ENCODE assay signal across 19 cellular contexts in the genomic region with DNA sequence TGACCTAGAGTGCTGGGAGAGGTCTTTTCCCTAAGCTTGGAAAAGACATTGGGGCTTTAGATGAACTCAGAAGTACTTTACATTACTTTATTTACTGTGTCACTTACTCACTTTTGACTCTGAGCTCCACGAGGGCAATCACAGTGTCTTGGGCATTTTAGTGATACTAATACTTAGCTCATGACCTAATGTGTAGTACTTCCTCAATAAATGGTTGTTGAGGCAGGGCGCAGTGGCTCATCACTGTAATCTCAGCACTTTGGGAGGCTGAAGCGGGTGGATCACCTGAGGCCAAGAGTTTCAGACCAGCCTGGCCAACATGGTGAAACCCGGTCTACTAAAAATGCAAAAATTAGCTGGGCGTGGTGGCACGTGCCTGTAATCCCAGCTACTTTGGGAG. TPM values are rescaled to one million over a fixed set of nuclear protein-coding genes. Genes with fewer than 3 reads are reported as not detected.
A peak's percentile ranks its signal among the peaks of the same experiment; 100 is the strongest.
DNase-seq lines count a peak whose midpoint lies in the region; ATAC-seq, FAIRE-seq and TF ChIP-seq lines count a peak whose summit lies in the region.
"Had no signal": no experiment of that assay in that cellular context is flagged by ENCODE, and none has a peak within 500 bp of the region (broad histone marks: within the 10 kb centered on the region; RNA-seq: fewer than 3 reads in every experiment).

No MANE protein-coding gene starts in this region.

- no TSS peak for BruUV-seq in HepG2 (replicated peaks; lab: Mats Ljungman, UMichigan)

- H3K27me3 Mint-ChIP-seq in activated T-cell treated with anti-CD3 and anti-CD28 coated beads, Interleukin-2, amount 50 U/mL, for 24 hours, result no peaks in the 10 kb centered on the region

- H3K9me2 ChIP-seq in MM.1S (replicated peaks; ENCODE audit: insufficient read depth, low read length), result no peaks in the 10 kb centered on the region

- no peak overlapping the region for H3K4me3 Mint-ChIP-seq in activated T-cell treated with anti-CD3 and anti-CD28 coated beads, Interleukin-2, amount 50 U/mL, for 24 hours

- TF ChIP-seq POLR2A in HepG2 (IDR thresholded peaks at IDR 0.05; ENCODE audit: insufficient read depth in 1 of 2, low read depth in 2 of 2, low read length in 2 of 2), result no peak
- no peak for TF ChIP-seq POLR2A in right lobe of liver (IDR thresholded peaks at IDR 0.05)

- H3K36me3 ChIP-seq in HepG2 (replicated peaks in 1 of 2; ENCODE audit: control insufficient read depth in 1 of 2, insufficient read depth in 2 of 2, low read length in 2 of 2), result peaks cover 11 to 81% of the 10 kb centered on the region in 2 experiments
- peaks cover 0 to 88% (median 25%) of the 10 kb centered on the region in 4 donors for H3K36me3 ChIP-seq in right lobe of liver
- H3K36me3 ChIP-seq in RWPE2 (ENCODE audit: low read depth), result peaks cover 100% of the 10 kb centered on the region
- H3K36me3 ChIP-seq in MM.1S (replicated peaks; ENCODE audit: insufficient read depth, low read length), result 0 out of 2 replicates have a peak, but pooled peaks cover 2% of the 10 kb centered on the region

- no peak for TF ChIP-seq RAD21 in HepG2 (CRISPR knock-in tag; IDR thresholded peaks at IDR 0.05)

- H3K4me2 ChIP-seq in HepG2 (ENCODE audit: low read depth, low read length) (no peak overlapping the region), MM.1S (ENCODE audit: low read depth, low read length) (no peak overlapping the region)

- 99% methylated on average over 6 of the region's 6 CpGs for WGBS in HepG2 (ENCODE audit: low lambda C conversion rate)
- 92% methylated on average over 6 of the region's 6 CpGs for WGBS in right lobe of liver (ENCODE audit: insufficient coverage, low coverage, low lambda C conversion rate, missing lambda C conversion rate)

- DNase-seq in activated T-cell treated with anti-CD3 and anti-CD28 coated beads, Interleukin-2, amount 50 U/mL, for 24 hours, result no peak
- DNase-seq in activated T-cell treated with anti-CD3 and anti-CD28 coated beads for 4 hours (no peak), HepG2 (ENCODE audit: low spot score) (no peak), right lobe of liver (no peak), RWPE2 (ENCODE audit: low spot score) (no peak), RKO (ENCODE audit: low spot score) (no peak), NCI-H1092 (lab: John Stamatoyannopoulos, UW) (no peak), MM.1S (no peak)
- DNase-seq: Karpas-422; NCI-H1417 treated with DMSO at 0.1 percent for 48 hours; NCI-H187; NCI-H2107; NCI-H524; NCI-H774; NK-92 treated with Interleukin-12 subunit alpha and Interleukin-12 subunit beta, amount 100 ng/mL, for 24 hours; Peyer's patch; SHP77 had no signal

- H4K20me1 ChIP-seq in HepG2 (ENCODE audit: insufficient read depth, low read length) (no peaks in the 10 kb centered on the region), MM.1S (ENCODE audit: insufficient read depth, low read length) (no peaks in the 10 kb centered on the region)

- TF ChIP-seq CTCF in HepG2 (CRISPR knock-in tag; IDR thresholded peaks at IDR 0.05), result no peak
- TF ChIP-seq CTCF in right lobe of liver (IDR thresholded peaks at IDR 0.05), result no peak
- no peak for TF ChIP-seq CTCF in RWPE2 (IDR thresholded peaks at IDR 0.05; ENCODE audit: poor library complexity, severe bottlenecking)
- TF ChIP-seq CTCF in MM.1S (IDR thresholded peaks at IDR 0.05; ENCODE audit: low read length), result no peak

- no peaks in the 10 kb centered on the region for H3F3A ChIP-seq in MM.1S (ENCODE audit: insufficient read depth, low read length)

- H3K79me2 ChIP-seq in HepG2 (ENCODE audit: insufficient read depth, low read length) (no peaks in the 10 kb centered on the region), MM.1S (ENCODE audit: low read length) (no peaks in the 10 kb centered on the region)

- POLR2A ChIA-PET in HepG2 (lab: Yijun Ruan, JAX), result interaction anchor here (1.2 kb wide), 1 partner anchor 20 kb away, joined by 5 read pairs; the partner anchor contains the start of gene SNAPC1

- no peaks in the 10 kb centered on the region for H3K9me3 Mint-ChIP-seq in activated T-cell treated with anti-CD3 and anti-CD28 coated beads, Interleukin-2, amount 50 U/mL, for 24 hours

- ATAC-seq in HepG2, result no peak
- no peak for ATAC-seq in right lobe of liver
- no peak for ATAC-seq in RWPE2 (ENCODE audit: low read depth)

- peak overlapping the region; percentile 74 for H3K27ac Mint-ChIP-seq in activated T-cell treated with anti-CD3 and anti-CD28 coated beads, Interleukin-2, amount 50 U/mL, for 24 hours

- no peak overlapping the region for H3K9ac ChIP-seq in HepG2 (ENCODE audit: insufficient read depth, low read depth, low read length)
- H3K9ac ChIP-seq in MM.1S (ENCODE audit: low read length), result no peak overlapping the region

- intact Hi-C loops in HepG2 (cut with micrococcal nuclease; ENCODE audit: unreplicated experiment), result no loop called here
- intact Hi-C loops in right lobe of liver (cut with DNase I), result no loop called here

- H3K36me3 Mint-ChIP-seq in activated T-cell treated with anti-CD3 and anti-CD28 coated beads, Interleukin-2, amount 50 U/mL, for 24 hours (ENCODE audit: low read depth), result peaks cover 96% of the 10 kb centered on the region

- TF ChIP-seq EP300 in HepG2 (IDR thresholded peaks at IDR 0.05; ENCODE audit: low read depth in 2 of 2, low read length in 2 of 2) (no peak), HepG2 (CRISPR knock-in tag; IDR thresholded peaks at IDR 0.05; ENCODE audit: borderline replicate concordance) (no peak)

- in situ Hi-C loops in HepG2 (cut with HindIII; ENCODE audit: extremely low pct_ligation_motif_present, low pct_unique_long_range_greater_than_20kb), result no loop called here

- H3K27me3 ChIP-seq in HepG2 (ENCODE audit: control insufficient read depth in 1 of 2, insufficient read depth in 2 of 2, low read length in 2 of 2) (no peaks in the 10 kb centered on the region), right lobe of liver (no peaks in the 10 kb centered on the region), RWPE2 (ENCODE audit: insufficient read depth, poor library complexity, severe bottlenecking) (no peaks in the 10 kb centered on the region), MM.1S (replicated peaks; ENCODE audit: insufficient read depth, low read length) (no peaks in the 10 kb centered on the region)
- H3K27me3 ChIP-seq: Peyer's patch had no signal

- no peaks in the 10 kb centered on the region for H3K4me1 ChIP-seq in HepG2 (ENCODE audit: insufficient read depth, low read length)
- H3K4me1 ChIP-seq in right lobe of liver, result no peaks in the 10 kb centered on the region
- peaks cover 10% of the 10 kb centered on the region for H3K4me1 ChIP-seq in RWPE2 (ENCODE audit: insufficient read depth, poor library complexity, severe bottlenecking)
- H3K4me1 ChIP-seq in MM.1S (ENCODE audit: low read length), result peaks cover 8% of the 10 kb centered on the region; the same call in 1 of the 2 replicates
- H3K4me1 ChIP-seq: Peyer's patch had no signal

- no peak for FAIRE-seq in HepG2 (lab: Jason Lieb, UNC)

- H3K9me3 ChIP-seq in HepG2 (ENCODE audit: low read length) (no peaks in the 10 kb centered on the region), right lobe of liver (no peaks in the 10 kb centered on the region), RWPE2 (ENCODE audit: severe bottlenecking) (no peaks in the 10 kb centered on the region), MM.1S (replicated peaks; ENCODE audit: insufficient read depth, low read length) (no peaks in the 10 kb centered on the region)
- H3K9me3 ChIP-seq: Peyer's patch had no signal

- no peak overlapping the region for H2AFZ ChIP-seq in HepG2 (ENCODE audit: low read length)
- no peak overlapping the region for H2AFZ ChIP-seq in MM.1S (ENCODE audit: low read length)

- H3K27ac ChIP-seq in HepG2 (ENCODE audit: extremely low read length, insufficient read depth, low read length), result no peak overlapping the region
- no peak overlapping the region for H3K27ac ChIP-seq in right lobe of liver
- peak overlapping the region; percentile 3 for H3K27ac ChIP-seq in RWPE2 (ENCODE audit: poor library complexity, severe bottlenecking)
- H3K27ac ChIP-seq in MM.1S (ENCODE audit: low read length), result no peak overlapping the region
- H3K27ac ChIP-seq: 22Rv1, C4-2B, Peyer's patch had no signal

- CTCF ChIA-PET in HepG2 (lab: Yijun Ruan, JAX; ENCODE audit: low intra/inter-chr PET ratio, low total read pairs), result no interaction called here

- peaks cover 8% of the 10 kb centered on the region for H3K4me1 Mint-ChIP-seq in activated T-cell treated with anti-CD3 and anti-CD28 coated beads, Interleukin-2, amount 50 U/mL, for 24 hours (ENCODE audit: low read depth)

- H3K4me3 ChIP-seq in HepG2 (replicated peaks in 1 of 3; ENCODE audit: insufficient read depth in 1 of 3, low read depth in 2 of 3, low read length in 3 of 3), result no peak overlapping the region
- no peak overlapping the region for H3K4me3 ChIP-seq in right lobe of liver
- H3K4me3 ChIP-seq in RWPE2 (ENCODE audit: severe bottlenecking), result no peak overlapping the region
- no peak overlapping the region for H3K4me3 ChIP-seq in MM.1S (ENCODE audit: low read length)
- H3K4me3 ChIP-seq: Peyer's patch had no signal

RNA-seq across cellular contexts. Expression of gene SNAPC1, which starts 19.8 kb away (rescaled TPM):
- total RNA-seq in HepG2 (2016; rRNA removed; fragmentation: Illumina TruSeq; extraction: Trizol) (8.4 and 8.5 TPM in 2 replicates), right lobe of liver (1 to 10 TPM in 5 of 6 experiments, under 1 TPM in 1; 0.88 to 2.0 (median 1.8) TPM)
- total RNA-seq in HepG2 (2016; cell fraction: cytosol; rRNA removed; fragmentation: Illumina TruSeq; extraction: Trizol; ENCODE audit: low read depth), result 1.9 and 2.3 TPM in 2 replicates
- 8.4 and 8.6 TPM in 2 replicates for total RNA-seq in HepG2 (2016; cell fraction: insoluble cytoplasmic fraction; rRNA removed; fragmentation: Illumina TruSeq; extraction: Trizol)
- 2.8 and 3.6 TPM in 2 replicates for total RNA-seq in HepG2 (2016; cell fraction: membrane; rRNA removed; fragmentation: Illumina TruSeq; extraction: Trizol)
- total RNA-seq in HepG2 (2016; cell fraction: nucleus; rRNA removed; fragmentation: Illumina TruSeq; extraction: Trizol), result 5.8 and 7.5 TPM in 2 replicates
- polyA plus RNA-seq in HepG2 (2011; rRNA removed), result 1.9 and 2.6 TPM in 2 replicates
- polyA plus RNA-seq in HepG2 (2011; cell fraction: cytosol; rRNA removed), result 1.0 and 1.8 TPM in 2 replicates
- 0.90 and 0.97 TPM in 2 replicates for polyA plus RNA-seq in HepG2 (2011; cell fraction: nucleus; rRNA removed)
- 3.8 and 4.8 TPM in 2 replicates for polyA plus RNA-seq in HepG2 (2012)
- 0.49 and 0.59 TPM in 2 replicates for polyA plus RNA-seq in HepG2 (2016; cell fraction: cytosol; fragmentation: Illumina TruSeq; extraction: Trizol; ENCODE audit: low read depth)
- 6.9 TPM in 2 replicates for polyA plus RNA-seq in HepG2 (2016; cell fraction: insoluble cytoplasmic fraction; fragmentation: Illumina TruSeq; extraction: Trizol; ENCODE audit: low read depth)
- polyA plus RNA-seq in HepG2 (2016; cell fraction: membrane; fragmentation: Illumina TruSeq; extraction: Trizol; ENCODE audit: low read depth), result 0.82 and 1.0 TPM in 2 replicates
- 7.6 and 9.2 TPM in 2 replicates for polyA plus RNA-seq in HepG2 (2016; cell fraction: nucleus; fragmentation: Illumina TruSeq; extraction: Trizol; ENCODE audit: insufficient read depth, low read depth)
- polyA minus RNA-seq in HepG2 (2011; rRNA and poly(A)+ RNA removed; ENCODE audit: low replicate concordance), result 0.24 and 1.2 TPM in 2 replicates
- polyA minus RNA-seq in HepG2 (2011; cell fraction: cytosol; rRNA and poly(A)+ RNA removed), result 2.5 and 2.7 TPM in 2 replicates
- polyA minus RNA-seq in HepG2 (2011; cell fraction: nucleus; rRNA and poly(A)+ RNA removed), result 2.6 and 4.0 TPM in 2 replicates

RNA-seq across cellular contexts. Expression of gene HIF1A, which starts 47.1 kb away (rescaled TPM):
- total RNA-seq in HepG2 (2016; rRNA removed; fragmentation: Illumina TruSeq; extraction: Trizol) (126 and 211 TPM in 2 replicates), right lobe of liver (100 to 1,000 TPM in 1 of 6 experiments, 10 to 100 TPM in 5; 15.9 to 117 (median 31.9) TPM)
- 19.1 and 34.5 TPM in 2 replicates for total RNA-seq in HepG2 (2016; cell fraction: cytosol; rRNA removed; fragmentation: Illumina TruSeq; extraction: Trizol; ENCODE audit: low read depth)
- total RNA-seq in HepG2 (2016; cell fraction: insoluble cytoplasmic fraction; rRNA removed; fragmentation: Illumina TruSeq; extraction: Trizol), result 123 and 189 TPM in 2 replicates
- 36.2 and 39.8 TPM in 2 replicates for total RNA-seq in HepG2 (2016; cell fraction: membrane; rRNA removed; fragmentation: Illumina TruSeq; extraction: Trizol)
- 102 and 119 TPM in 2 replicates for total RNA-seq in HepG2 (2016; cell fraction: nucleus; rRNA removed; fragmentation: Illumina TruSeq; extraction: Trizol)
- polyA plus RNA-seq in HepG2 (2011; rRNA removed), result 41.0 and 42.8 TPM in 2 replicates
- polyA plus RNA-seq in HepG2 (2011; cell fraction: cytosol; rRNA removed), result 19.1 and 32.4 TPM in 2 replicates
- 26.9 and 40.5 TPM in 2 replicates for polyA plus RNA-seq in HepG2 (2011; cell fraction: nucleus; rRNA removed)
- polyA plus RNA-seq in HepG2 (2012), result 58.1 and 68.2 TPM in 2 replicates
- polyA plus RNA-seq in HepG2 (2016; cell fraction: cytosol; fragmentation: Illumina TruSeq; extraction: Trizol; ENCODE audit: low read depth), result 3.1 and 3.4 TPM in 2 replicates
- polyA plus RNA-seq in HepG2 (2016; cell fraction: insoluble cytoplasmic fraction; fragmentation: Illumina TruSeq; extraction: Trizol; ENCODE audit: low read depth), result 155 and 156 TPM in 2 replicates
- 11.9 and 12.5 TPM in 2 replicates for polyA plus RNA-seq in HepG2 (2016; cell fraction: membrane; fragmentation: Illumina TruSeq; extraction: Trizol; ENCODE audit: low read depth)
- 108 and 129 TPM in 2 replicates for polyA plus RNA-seq in HepG2 (2016; cell fraction: nucleus; fragmentation: Illumina TruSeq; extraction: Trizol; ENCODE audit: insufficient read depth, low read depth)
- 67.4 and 132 TPM in 2 replicates for polyA minus RNA-seq in HepG2 (2011; rRNA and poly(A)+ RNA removed; ENCODE audit: low replicate concordance)
- polyA minus RNA-seq in HepG2 (2011; cell fraction: cytosol; rRNA and poly(A)+ RNA removed), result 77.8 and 127 TPM in 2 replicates
- 102 and 161 TPM in 2 replicates for polyA minus RNA-seq in HepG2 (2011; cell fraction: nucleus; rRNA and poly(A)+ RNA removed)
